29 cellular contexts compared by ENCODE assay signal in genomic region chr14:104845834-104846441, GRCh38. TPM values are rescaled to one million over a fixed set of nuclear protein-coding genes. Genes with fewer than 3 reads are reported as not detected.
DNase-seq lines count a peak whose midpoint lies in the region; ATAC-seq and TF ChIP-seq lines count a peak whose summit lies in the region.
"Had no signal": no experiment of that assay in that cellular context is flagged by ENCODE, and none has a peak within 500 bp of the region (broad histone marks: within the 10 kb centered on the region; RNA-seq: fewer than 3 reads in every experiment).

No MANE protein-coding gene starts in this region.

- H3K27me3 ChIP-seq in SJCRH30: peaks cover 13% of the 10 kb centered on the region; the same call in 1 of the 2 replicates
- H3K27me3 ChIP-seq in osteoblast (ENCODE audit: insufficient read depth, low read length): peaks cover 53% of the 10 kb centered on the region

- H3K4me1 ChIP-seq in SJCRH30: peaks cover 13% of the 10 kb centered on the region
- H3K4me1 ChIP-seq in osteoblast (ENCODE audit: insufficient read depth, low read length): no peaks in the 10 kb centered on the region

- H3K9me3 ChIP-seq in SJCRH30 (replicated peaks) (no peaks in the 10 kb centered on the region), osteoblast (ENCODE audit: low read depth, low read length) (no peaks in the 10 kb centered on the region)
- H3K9me3 ChIP-seq: A549 had no signal

- H2AFZ ChIP-seq in osteoblast (ENCODE audit: low read length): no peak overlapping the region

- H4K20me1 ChIP-seq in osteoblast (ENCODE audit: insufficient read depth, low read length): no peaks in the 10 kb centered on the region

- DNase-seq in COLO668 (lab: John Stamatoyannopoulos, UW; ENCODE audit: unreplicated experiment) (peak; percentile 41), GM13976 (ENCODE audit: low spot score) (peak; percentile 13), SJCRH30 (peak; percentile 79 to 88), osteoblast (ENCODE audit: insufficient read length, low spot score, missing footprints) (peak; percentile 73), foreskin melanocyte (no peak), RKO (ENCODE audit: low spot score) (no peak)
- DNase-seq: AML-193; CD4-positive, alpha-beta T cell; COR-L47; EL; GDM1; Kasumi-1; MM.1S; NCI-H1436; NCI-H187; NCI-H2081 treated with DMSO at 0.1 percent for 48 hours; NCI-H2171 treated with DMSO at 0.1 percent for 48 hours; NCI-H345; NCI-H510A treated with DMSO at 0.1 percent for 48 hours; NCI-H82; NK-92 treated with Interleukin-12 subunit alpha and Interleukin-12 subunit beta, amount 100 ng/mL, for 24 hours; PC-3; SHP77; T-helper 1 cell had no signal

- TF ChIP-seq CTCF in GM13976 (IDR thresholded peaks at IDR 0.05; ENCODE audit: borderline replicate concordance, control extremely low read depth, extremely low read depth, insufficient read depth, missing control alignments) (no peak), osteoblast (IDR thresholded peaks at IDR 0.05; ENCODE audit: extremely low read depth, low read depth, low read length) (no peak)

- no peaks in the 10 kb centered on the region for H3K36me3 ChIP-seq in SJCRH30
- H3K36me3 ChIP-seq in osteoblast (ENCODE audit: insufficient read depth, low read length): no peaks in the 10 kb centered on the region
- H3K36me3 ChIP-seq: BLaER1 treated with 17β-estradiol and CSF1 and Interleukin-3, amounts not matched to agents 10 nM and 100 nM had no signal

- no peaks in the 10 kb centered on the region for H3K79me2 ChIP-seq in osteoblast (ENCODE audit: insufficient read depth, low read length)

- no peak overlapping the region for H3K4me3 ChIP-seq in SJCRH30
- H3K4me3 ChIP-seq in osteoblast (ENCODE audit: insufficient read depth, low read length): no peak overlapping the region
- H3K4me3 ChIP-seq: A549; BLaER1 treated with 17β-estradiol and CSF1 and Interleukin-3, amounts not matched to agents 10 nM and 100 nM; GM12878; K562 had no signal

- H3K27ac ChIP-seq in SJCRH30: no peak overlapping the region
- no peak overlapping the region for H3K27ac ChIP-seq in osteoblast (ENCODE audit: low read depth, low read length)
- H3K27ac ChIP-seq: A549; BLaER1 treated with 17β-estradiol and CSF1 and Interleukin-3, amounts not matched to agents 10 nM and 100 nM had no signal

- no peak for ATAC-seq in GM21515 (IDR thresholded peaks at IDR 0.05; ENCODE audit: unreplicated experiment)
- ATAC-seq: GM12878, K562, PC-3 had no signal

- no peak overlapping the region for H3K4me2 ChIP-seq in osteoblast (ENCODE audit: insufficient read depth, low read length)
- H3K4me2 ChIP-seq: A549; BLaER1 treated with 17β-estradiol and CSF1 and Interleukin-3, amounts not matched to agents 10 nM and 100 nM had no signal

- in situ Hi-C loops in GM13976 (cut with MboI; ENCODE audit: low sequenced_read_pairs, unreplicated experiment): no loop called here

RNA-seq across cellular contexts. Expression of gene CEP170B, which starts 19.1 kb away (rescaled TPM):
- 0.08 and 0.12 TPM in 2 replicates for total RNA-seq in SJCRH30 (2014; rRNA removed; shearing (Covaris generic))
- total RNA-seq in osteoblast: 17.1 and 21.0 TPM in 2 replicates

RNA-seq across cellular contexts. Expression of gene ZBTB42, which starts 45.0 kb away (rescaled TPM):
- total RNA-seq in SJCRH30 (2014; rRNA removed; shearing (Covaris generic)): 0.38 and 0.48 TPM in 2 replicates
- total RNA-seq in osteoblast: 2.9 TPM in 2 replicates

RNA-seq across cellular contexts. Expression of gene AKT1, which starts 50.4 kb away (rescaled TPM):
- 160 and 164 TPM in 2 replicates for total RNA-seq in SJCRH30 (2014; rRNA removed; shearing (Covaris generic))
- total RNA-seq in osteoblast: 156 and 188 TPM in 2 replicates

Comparison
In these comparisons a context has a peak if more than half of its experiments do, and no peak if none do; other contexts are left out.
1. DNase-seq: peak in COLO668 (single experiment), GM13976 (single experiment), SJCRH30 (2 of 2) and osteoblast (single experiment); none in foreskin melanocyte (single experiment) and RKO (single experiment).
2. RNA of gene CEP170B, which starts 19.1 kb away (total RNA-seq): 17.1 to 21.0 TPM in osteoblast; 0.08 to 0.12 TPM in SJCRH30; every median in the first group is over 10 times any median in the second.